1 cellular context compared by ENCODE assay signal in genomic region chr3:62289922-62290321, GRCh38.
TF ChIP-seq lines count a peak whose summit lies in the region.

No MANE protein-coding gene starts in this region.

TF ChIP-seq in HEK293, 187 proteins besides CTCF, POLR2A, EP300 and RAD21 (continued from another document and continues in another):
- 0 out of 2 replicates have a peak, but pooled peaks have one; percentile 9 for TF ChIP-seq ZNF398 (tag by site-specific recombination; IDR thresholded peaks at IDR 0.05)
- no peak for TF ChIP-seq ZNF433 (tag by site-specific recombination; IDR thresholded peaks at IDR 0.05; ENCODE audit: low read depth)
- no peak for TF ChIP-seq OVOL3 (tag by site-specific recombination; IDR thresholded peaks at IDR 0.05)
- no peak for TF ChIP-seq KLF10 (tag by site-specific recombination; IDR thresholded peaks at IDR 0.05)
- TF ChIP-seq YY1 (tag by site-specific recombination; IDR thresholded peaks at IDR 0.05) = no peak
- no peak for TF ChIP-seq ZNF362 (tag by site-specific recombination; IDR thresholded peaks at IDR 0.05)
- TF ChIP-seq ZBTB10 (tag by site-specific recombination; IDR thresholded peaks at IDR 0.05) = no peak
- no peak for TF ChIP-seq ZNF449 (tag by site-specific recombination; IDR thresholded peaks at IDR 0.05)
- no peak for TF ChIP-seq ZNF704 (tag by site-specific recombination; IDR thresholded peaks at IDR 0.05)
- TF ChIP-seq AEBP2 (tag by site-specific recombination; IDR thresholded peaks at IDR 0.05; ENCODE audit: borderline replicate concordance) = no peak
- TF ChIP-seq ZNF146 (tag by site-specific recombination; IDR thresholded peaks at IDR 0.05) = no peak
- no peak for TF ChIP-seq ZNF302 (tag by site-specific recombination; IDR thresholded peaks at IDR 0.05; ENCODE audit: low read depth)
- TF ChIP-seq ZSCAN4 (tag by site-specific recombination; IDR thresholded peaks at IDR 0.05) = no peak
- peak; percentile 49; the same call in 1 of the 2 replicates for TF ChIP-seq FEZF1 (tag by site-specific recombination; IDR thresholded peaks at IDR 0.05)
- TF ChIP-seq ZNF114 (tag by site-specific recombination; IDR thresholded peaks at IDR 0.05) = no peak
- no peak for TF ChIP-seq ZNF239 (tag by site-specific recombination; IDR thresholded peaks at IDR 0.05)
- no peak for TF ChIP-seq HOXC10 (CRISPR knock-in tag; IDR thresholded peaks at IDR 0.05)
- no peak for TF ChIP-seq TCF7L2 (IDR thresholded peaks at IDR 0.05; ENCODE audit: borderline replicate concordance, low read depth, low read length)
- TF ChIP-seq ZNF23 (tag by site-specific recombination; IDR thresholded peaks at IDR 0.05; ENCODE audit: borderline replicate concordance) = no peak
- no peak for TF ChIP-seq ZNF184 (tag by site-specific recombination; IDR thresholded peaks at IDR 0.05)
- no peak for TF ChIP-seq ZNF423 (tag by site-specific recombination; IDR thresholded peaks at IDR 0.05)
- TF ChIP-seq ZBTB1 (tag by site-specific recombination; IDR thresholded peaks at IDR 0.05) = no peak
- 0 out of 2 replicates have a peak, but pooled peaks have one; percentile 38 for TF ChIP-seq KLF16 (tag by site-specific recombination; IDR thresholded peaks at IDR 0.05)
- TF ChIP-seq ZNF530 (tag by site-specific recombination; IDR thresholded peaks at IDR 0.05; ENCODE audit: low read depth) = no peak
- TF ChIP-seq ZNF843 (tag by site-specific recombination; IDR thresholded peaks at IDR 0.05) = peak; percentile 66; the same call in 1 of the 2 replicates
- no peak for TF ChIP-seq ZNF24 (tag by site-specific recombination; IDR thresholded peaks at IDR 0.05)
- TF ChIP-seq ZNF660 (tag by site-specific recombination; IDR thresholded peaks at IDR 0.05) = no peak
- no peak for TF ChIP-seq HOXA7 (CRISPR knock-in tag; IDR thresholded peaks at IDR 0.05; ENCODE audit: borderline replicate concordance)
- TF ChIP-seq ZNF830 (tag by site-specific recombination; IDR thresholded peaks at IDR 0.05; ENCODE audit: low read depth) = no peak
- TF ChIP-seq ZBTB17 (tag by site-specific recombination; IDR thresholded peaks at IDR 0.05) = no peak
- TF ChIP-seq PRDM6 (tag by site-specific recombination; IDR thresholded peaks at IDR 0.05) = peak; percentile 37; the same call in 1 of the 2 replicates
- no peak for TF ChIP-seq ZNF169 (tag by site-specific recombination; IDR thresholded peaks at IDR 0.05)
- TF ChIP-seq ZNF488 (tag by site-specific recombination; IDR thresholded peaks at IDR 0.05) = no peak
- no peak for TF ChIP-seq ZNF600 (tag by site-specific recombination; IDR thresholded peaks at IDR 0.05)
- no peak for TF ChIP-seq ZFP41 (tag by site-specific recombination; IDR thresholded peaks at IDR 0.05; ENCODE audit: borderline replicate concordance)
- no peak for TF ChIP-seq PATZ1 (tag by site-specific recombination; IDR thresholded peaks at IDR 0.05)
- TF ChIP-seq ZNF791 (tag by site-specific recombination; IDR thresholded peaks at IDR 0.05) = no peak
- TF ChIP-seq GLIS2 (tag by site-specific recombination; IDR thresholded peaks at IDR 0.05) = no peak
- 0 out of 2 replicates have a peak, but pooled peaks have one; percentile 9 for TF ChIP-seq BCL6B (tag by site-specific recombination; IDR thresholded peaks at IDR 0.05)
- 0 out of 2 replicates have a peak, but pooled peaks have one; percentile 27 for TF ChIP-seq ZBTB44 (tag by site-specific recombination; IDR thresholded peaks at IDR 0.05)
- TF ChIP-seq HOXD13 (CRISPR knock-in tag; IDR thresholded peaks at IDR 0.05; ENCODE audit: borderline replicate concordance) = no peak
- no peak for TF ChIP-seq BCL11B (tag by site-specific recombination; IDR thresholded peaks at IDR 0.05; ENCODE audit: low read depth)
- no peak for TF ChIP-seq ZEB2 (tag by site-specific recombination; IDR thresholded peaks at IDR 0.05)
